6 cellular contexts compared by ENCODE assay signal in genomic region chr4:144003219-144003618, GRCh38. TPM values are rescaled to one million over a fixed set of nuclear protein-coding genes. Genes with fewer than 3 reads are reported as not detected.
"Had no signal": no experiment of that assay in that cellular context is flagged by ENCODE, and none has a peak within 500 bp of the region (broad histone marks: within the 10 kb centered on the region; RNA-seq: fewer than 3 reads in every experiment).

No MANE protein-coding gene starts in this region.

RNA-seq across cellular contexts. Expression of gene GYPB, which starts 16.0 kb away (rescaled TPM):
- total RNA-seq: GM23248, H4, H7, HFFc6, HT1080, IMR-90 had no signal
- polyA plus RNA-seq: IMR-90 had no signal
